ENCODE assay signal across 8 cellular contexts in genomic region chr19:45863335-45863839, GRCh38. TPM values are rescaled to one million over a fixed set of nuclear protein-coding genes. Genes with fewer than 3 reads are reported as not detected.
A peak's percentile ranks its signal among the peaks of the same experiment; 100 is the strongest.
DNase-seq lines count a peak whose midpoint lies in the region; ATAC-seq, FAIRE-seq and TF ChIP-seq lines count a peak whose summit lies in the region.

No MANE protein-coding gene starts in this region.

- no peak for TF ChIP-seq POLR2A in H54 (IDR thresholded peaks at IDR 0.05; ENCODE audit: low read depth, low read length)

- no peaks in the 10 kb centered on the region for H3K9me3 ChIP-seq in hepatocyte (ENCODE audit: low read depth)
- H3K9me3 ChIP-seq in skeletal muscle satellite cell (replicated peaks; ENCODE audit: low read length): no peaks in the 10 kb centered on the region

- H3K4me1 Mint-ChIP-seq in WTC11: peaks cover 43% of the 10 kb centered on the region

- H3K36me3 Mint-ChIP-seq in WTC11: peaks cover 9% of the 10 kb centered on the region; the same call in 1 of the 2 replicates

- H3K4me2 ChIP-seq in hepatocyte: peak overlapping the region; percentile 72
- peak overlapping the region; percentile 76 for H3K4me2 ChIP-seq in skeletal muscle satellite cell (ENCODE audit: low read length)

- H3K4me3 ChIP-seq in hepatocyte (no peak overlapping the region), skeletal muscle satellite cell (ENCODE audit: low read length) (peak overlapping the region; percentile 62)

- peaks cover 6% of the 10 kb centered on the region for H3K4me1 ChIP-seq in hepatocyte (ENCODE audit: insufficient read depth)
- peaks cover 10% of the 10 kb centered on the region for H3K4me1 ChIP-seq in skeletal muscle satellite cell (ENCODE audit: control insufficient read depth, insufficient read depth, low read length)

- H3K27me3 Mint-ChIP-seq in WTC11 (ENCODE audit: low read depth): no peaks in the 10 kb centered on the region

- H3K9me3 Mint-ChIP-seq in WTC11: no peaks in the 10 kb centered on the region

- ATAC-seq in WTC11: no peak

- peak; percentile 84 for FAIRE-seq in H54 (lab: Jason Lieb, UNC)

- H3K27me3 ChIP-seq in hepatocyte: peaks cover 13% of the 10 kb centered on the region
- H3K27me3 ChIP-seq in skeletal muscle satellite cell (ENCODE audit: control insufficient read depth, insufficient read depth, low read length): peaks cover 39% of the 10 kb centered on the region

- TF ChIP-seq CTCF in WTC11 (IDR thresholded peaks at IDR 0.05) (no peak), hepatocyte (IDR thresholded peaks at IDR 0.05; ENCODE audit: poor library complexity) (no peak)

- POLR2A ChIA-PET in WTC11 (lab: Charles Lee): interaction anchor here (0.7 to 3.1 kb wide), 10 partner anchors 13 to 171 kb away, joined by 3 to 42 read pairs (median 6); partner anchors contain the start of genes DMWD, IRF2BP1, MYPOP and QPCTL

- H3K27ac Mint-ChIP-seq in WTC11: peak overlapping the region; percentile 84; the same call in 1 of the 2 replicates

- 12% methylated on average over 21 of the region's 22 CpGs for WGBS in hepatocyte (ENCODE audit: low lambda C conversion rate, missing lambda C conversion rate)

- peak overlapping the region; percentile 69 for H3K27ac ChIP-seq in hepatocyte

- CTCF ChIA-PET in WTC11 (lab: Charles Lee): interaction anchor here (0.6 to 4.9 kb wide), 33 partner anchors 8 to 378 kb away, joined by 3 to 212 read pairs (median 5); partner anchors contain the start of genes CCDC61, DMPK, DMWD and IRF2BP1

- peak overlapping the region; percentile 43 for H2AFZ ChIP-seq in hepatocyte

- H3K9me2 ChIP-seq in hepatocyte (replicated peaks; ENCODE audit: insufficient read depth): no peaks in the 10 kb centered on the region

- H3K36me3 ChIP-seq in hepatocyte (replicated peaks; ENCODE audit: insufficient read depth, low read depth) (no peaks in the 10 kb centered on the region), skeletal muscle satellite cell (ENCODE audit: insufficient read depth, low read length) (peaks cover 16% of the 10 kb centered on the region)

- DNase-seq in H54 (ENCODE audit: insufficient read length, low spot score) (no peak), WTC11 (ENCODE audit: low spot score) (no peak), hepatocyte (ENCODE audit: low spot score) (no peak), NOMO-1 treated with DMSO at 0.1 percent for 48 hours (lab: John Stamatoyannopoulos, UW; ENCODE audit: unreplicated experiment) (no peak), NCI-H128 (lab: John Stamatoyannopoulos, UW; ENCODE audit: unreplicated experiment) (no peak), Kasumi-1 (lab: John Stamatoyannopoulos, UW) (no peak), NCI-H226 (no peak)

- H3K9ac ChIP-seq in skeletal muscle satellite cell (ENCODE audit: low read depth, low read length): no peak overlapping the region

- H3K79me2 ChIP-seq in hepatocyte: peaks cover 75% of the 10 kb centered on the region

- peak overlapping the region; percentile 89 for H3K4me3 Mint-ChIP-seq in WTC11

- H4K20me1 ChIP-seq in hepatocyte (ENCODE audit: insufficient read depth, poor library complexity, severe bottlenecking): no peaks in the 10 kb centered on the region

TF ChIP-seq in WTC11, 78 proteins besides CTCF, POLR2A, EP300 and RAD21:
- TF ChIP-seq ARID4B (CRISPR knock-in tag; IDR thresholded peaks at IDR 0.05; ENCODE audit: borderline replicate concordance) (no peak), ERG (CRISPR knock-in tag; IDR thresholded peaks at IDR 0.05) (no peak), ZNF232 (CRISPR knock-in tag; IDR thresholded peaks at IDR 0.05) (0 out of 2 replicates have a peak, but pooled peaks have one; percentile 21), ZNF416 (CRISPR knock-in tag; IDR thresholded peaks at IDR 0.05) (no peak), CBFB (CRISPR knock-in tag; IDR thresholded peaks at IDR 0.05; ENCODE audit: low read depth) (no peak), E2F4 (CRISPR knock-in tag; IDR thresholded peaks at IDR 0.05; ENCODE audit: borderline replicate concordance, low read depth) (no peak), KAT7 (CRISPR knock-in tag; IDR thresholded peaks at IDR 0.05; ENCODE audit: borderline replicate concordance) (no peak), MYBL2 (CRISPR knock-in tag; IDR thresholded peaks at IDR 0.05) (no peak), FOXK1 (CRISPR knock-in tag; IDR thresholded peaks at IDR 0.05) (0 out of 2 replicates have a peak, but pooled peaks have one; percentile 2)

RNA-seq across cellular contexts. Expression of gene SYMPK, which starts 0.4 kb away (rescaled TPM):
- 105 to 111 TPM (median 106 TPM) in 3 replicates for total RNA-seq in WTC11 (2021)
- total RNA-seq in hepatocyte: 33.8 and 41.6 TPM in 2 replicates
- polyA plus RNA-seq in hepatocyte: 33.4 and 39.0 TPM in 2 replicates
- 40.3 and 45.2 TPM in 2 replicates for total RNA-seq in skeletal muscle satellite cell (2012; rRNA removed)

RNA-seq across cellular contexts. Expression of gene FOXA3, which starts 0.7 kb away (rescaled TPM):
- total RNA-seq in WTC11 (2021) (20.7 to 24.6 TPM (median 24.2 TPM) in 3 replicates), hepatocyte (14.5 and 14.6 TPM in 2 replicates)
- polyA plus RNA-seq in hepatocyte: 16.7 and 18.6 TPM in 2 replicates
- total RNA-seq in skeletal muscle satellite cell (2012; rRNA removed): not detected in 2 replicates

RNA-seq across cellular contexts. Expression of gene IRF2BP1, which starts 22.6 kb away (rescaled TPM):
- 29.8 to 32.3 TPM (median 30.3 TPM) in 3 replicates for total RNA-seq in WTC11 (2021)
- total RNA-seq in hepatocyte: 23.8 and 25.2 TPM in 2 replicates
- polyA plus RNA-seq in hepatocyte: 11.5 and 15.8 TPM in 2 replicates
- 18.3 and 24.2 TPM in 2 replicates for total RNA-seq in skeletal muscle satellite cell (2012; rRNA removed)

RNA-seq across cellular contexts. Expression of gene MYPOP, which starts 39.0 kb away (rescaled TPM):
- total RNA-seq in WTC11 (2021) (13.6 to 15.1 TPM (median 14.8 TPM) in 3 replicates), hepatocyte (2.4 and 3.5 TPM in 2 replicates)
- 2.5 and 3.1 TPM in 2 replicates for polyA plus RNA-seq in hepatocyte
- total RNA-seq in skeletal muscle satellite cell (2012; rRNA removed): 1.0 and 2.2 TPM in 2 replicates

RNA-seq across cellular contexts. Expression of gene RSPH6A, which starts 48.3 kb away (rescaled TPM):
- 0.16 to 0.39 TPM (median 0.25 TPM) in 3 replicates for total RNA-seq in WTC11 (2021)
- 0.12 TPM in 1 of 2 replicates, not detected in the other for total RNA-seq in hepatocyte
- polyA plus RNA-seq in hepatocyte: not detected in 2 replicates
- under 0.01 and 0.25 TPM in 2 replicates for total RNA-seq in skeletal muscle satellite cell (2012; rRNA removed)
